In the genomic region with DNA sequence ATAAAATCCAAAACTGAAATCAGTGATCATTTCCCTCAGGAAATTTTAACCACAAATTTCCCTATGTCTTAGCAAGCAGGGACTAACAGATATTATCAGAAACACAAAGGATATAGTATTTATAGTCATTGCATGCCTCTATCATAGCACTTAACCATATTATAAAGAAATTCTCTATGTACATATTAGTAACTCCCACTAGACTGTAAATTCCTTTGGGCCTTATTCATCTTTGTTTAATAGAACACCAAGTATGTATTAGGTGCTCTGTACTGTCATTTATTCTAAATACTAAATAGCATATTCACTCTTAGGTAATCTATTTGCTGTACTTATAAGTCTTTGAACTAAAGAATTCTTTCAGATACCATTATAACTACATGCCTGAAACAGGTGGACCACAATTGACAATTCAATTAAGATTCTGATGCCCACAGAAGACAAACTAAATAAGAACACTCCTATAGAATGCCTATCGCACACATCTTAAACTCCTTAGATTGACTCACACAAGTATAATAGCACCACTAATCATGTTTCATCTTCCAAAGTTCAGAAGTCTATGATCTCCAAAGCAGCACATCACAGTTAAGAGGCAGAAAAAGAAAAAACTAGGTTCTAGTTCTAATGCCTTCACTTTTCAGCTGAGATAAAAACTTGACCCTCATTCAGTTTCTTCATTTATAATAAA, we compare ENCODE assay signal across 25 cellular contexts.
"Had no signal": no experiment of that assay in that cellular context is flagged by ENCODE, and none has a peak within 500 bp of the region (broad histone marks: within the 10 kb centered on the region; RNA-seq: fewer than 3 reads in every experiment).

No MANE protein-coding gene starts in this region.

- H3K27me3 ChIP-seq: SJCRH30 had no signal

- H3K36me3 ChIP-seq: SJCRH30 had no signal

- H3K4me1 ChIP-seq: SJCRH30 had no signal

- H3K4me3 ChIP-seq: SJCRH30 had no signal

- H3K27ac ChIP-seq: SJCRH30 had no signal

- FAIRE-seq: HepG2, RCC 7860 had no signal

- DNase-seq: IMR-90; Karpas-422; KG1; MM.1S; NCI-H1092 treated with DMSO at 0.1 percent for 48 hours; NCI-H1436; NCI-H187; NCI-H2029; NCI-H2081 treated with DMSO at 0.1 percent for 48 hours; NCI-H2171; NCI-H226; NCI-H446; NCI-H510A; NCI-H524 treated with DMSO at 0.1 percent for 48 hours; NCI-H69; NCI-H774; NK-92 treated with Interleukin-12 subunit alpha and Interleukin-12 subunit beta, amount 100 ng/mL, for 24 hours; OCI-M1; RPMI8226; SHP77 treated with DMSO at 0.1 percent for 48 hours; SJCRH30 had no signal

- ATAC-seq: HepG2, Right ventricle myocardium inferior, SK-N-SH treated with all-trans-retinoic acid at 6 μM for 48 hours had no signal
